Comparison of ENCODE assay signal across 18 cellular contexts in genomic region chr12:107594995-107595394, GRCh38.
"Had no signal": no experiment of that assay in that cellular context is flagged by ENCODE, and none has a peak within 500 bp of the region (broad histone marks: within the 10 kb centered on the region; RNA-seq: fewer than 3 reads in every experiment).

No MANE protein-coding gene starts in this region.

- H3K27me3 ChIP-seq: neural progenitor cell had no signal

- H3K4me3 ChIP-seq: neural progenitor cell, thoracic aorta had no signal

- H3K4me3 Mint-ChIP-seq: activated CD4-positive, alpha-beta T cell treated with anti-CD3 and anti-CD28 coated beads for 36 hours; activated CD8-positive, alpha-beta T cell treated with anti-CD3 and anti-CD28 coated beads, Interleukin-2, amount 10 ng/mL, durations not matched to agents 7 days and 5 days; activated T-helper 1 cell treated with anti-CD3 and anti-CD28 coated beads, Interleukin-12 subunit alpha, Interleukin-12 subunit beta, Interleukin-2, Interleukin-4 antibody, amounts not matched to agents 30 ng/mL and 10 ng/mL and 1 ng/mL, durations not matched to agents 14 hours and 24 hours and 36 hours; brain; neural progenitor cell; stimulated activated naive CD8-positive, alpha-beta T cell treated with anti-CD3 and anti-CD28 coated beads, Interleukin-15, amount 100 ng/mL, for 72 hours; T-cell had no signal

- FAIRE-seq: endometrium had no signal

- H3K27ac ChIP-seq: neural progenitor cell, parathyroid adenoma, thoracic aorta, WERI-Rb-1 had no signal

- H3K9ac ChIP-seq: neural progenitor cell, parathyroid adenoma had no signal

- H3K27ac Mint-ChIP-seq: activated CD4-positive, alpha-beta T cell treated with anti-CD3 and anti-CD28 coated beads for 36 hours; activated CD8-positive, alpha-beta T cell treated with anti-CD3 and anti-CD28 coated beads, Interleukin-2, amount 10 ng/mL, durations not matched to agents 7 days and 5 days; activated T-helper 1 cell treated with anti-CD3 and anti-CD28 coated beads, Interleukin-12 subunit alpha, Interleukin-12 subunit beta, Interleukin-2, Interleukin-4 antibody, amounts not matched to agents 30 ng/mL and 10 ng/mL and 1 ng/mL, durations not matched to agents 14 hours and 24 hours and 36 hours; brain; neural progenitor cell; T-cell had no signal

- H2AFZ ChIP-seq: neural progenitor cell, parathyroid adenoma had no signal

- H3K36me3 Mint-ChIP-seq: brain, neural progenitor cell had no signal

- DNase-seq: activated CD4-positive, alpha-beta T cell treated with anti-CD3 and anti-CD28 coated beads for 36 hours; activated CD8-positive, alpha-beta memory T cell treated with anti-CD3 and anti-CD28 coated beads, Interleukin-2, amount 50 U/mL, for 48 hours; activated CD8-positive, alpha-beta T cell treated with anti-CD3 and anti-CD28 coated beads, Interleukin-2, amount 10 ng/mL, durations not matched to agents 7 days and 5 days; activated naive CD4-positive, alpha-beta T cell treated with Interleukin-2 at 50 U/mL for 16 hours; kidney glomerular epithelial cell; retina; stimulated activated CD4-positive, alpha-beta T cell treated with anti-CD3 and anti-CD28 coated beads, Interleukin-15, amount 100 ng/mL, for 24 hours; stimulated activated CD4-positive, alpha-beta T cell treated with anti-CD3 and anti-CD28 coated beads, Interleukin-4, amount 100 ng/mL, for 24 hours; stimulated activated naive CD8-positive, alpha-beta T cell treated with anti-CD3 and anti-CD28 coated beads, Interleukin-15, amount 100 ng/mL, for 72 hours; T-cell; T1000; WERI-Rb-1 had no signal

- H3K4me2 ChIP-seq: neural progenitor cell had no signal

- ATAC-seq: activated CD4-positive, alpha-beta T cell treated with anti-CD3 and anti-CD28 coated beads for 36 hours; activated CD8-positive, alpha-beta T cell treated with anti-CD3 and anti-CD28 coated beads, Interleukin-2, amount 10 ng/mL, durations not matched to agents 7 days and 5 days; stimulated activated naive CD8-positive, alpha-beta T cell treated with anti-CD3 and anti-CD28 coated beads, Interleukin-15, amount 100 ng/mL, for 72 hours; T-cell had no signal

- H3K4me1 Mint-ChIP-seq: activated CD4-positive, alpha-beta T cell treated with anti-CD3 and anti-CD28 coated beads for 36 hours; brain; neural progenitor cell; stimulated activated naive CD8-positive, alpha-beta T cell treated with anti-CD3 and anti-CD28 coated beads, Interleukin-15, amount 100 ng/mL, for 72 hours had no signal

- H3K36me3 ChIP-seq: neural progenitor cell, thoracic aorta, WERI-Rb-1 had no signal

- H3K27me3 Mint-ChIP-seq: activated CD4-positive, alpha-beta T cell treated with anti-CD3 and anti-CD28 coated beads for 36 hours; stimulated activated naive CD8-positive, alpha-beta T cell treated with anti-CD3 and anti-CD28 coated beads, Interleukin-15, amount 100 ng/mL, for 72 hours; T-cell had no signal

- H3K4me1 ChIP-seq: neural progenitor cell, parathyroid adenoma had no signal
